Comparison of ENCODE assay signal across 11 cellular contexts in genomic region chr10:4725917-4726606, GRCh38.
A peak's percentile ranks its signal among the peaks of the same experiment; 100 is the strongest.
DNase-seq lines count a peak whose midpoint lies in the region; ATAC-seq, FAIRE-seq and TF ChIP-seq lines count a peak whose summit lies in the region.
"Had no signal": no experiment of that assay in that cellular context is flagged by ENCODE, and none has a peak within 500 bp of the region (broad histone marks: within the 10 kb centered on the region; RNA-seq: fewer than 3 reads in every experiment).

No MANE protein-coding gene starts in this region.

- H3K27me3 ChIP-seq in upper lobe of right lung: no peaks in the 10 kb centered on the region
- H3K27me3 ChIP-seq: uterus had no signal

- FAIRE-seq in endometrium (lab: Jason Lieb, UNC): peak; percentile 21
- no peak for FAIRE-seq in frontal cortex (lab: Jason Lieb, UNC)

- no peaks in the 10 kb centered on the region for H3K36me3 ChIP-seq in upper lobe of right lung
- H3K36me3 ChIP-seq: uterus had no signal

- H3K4me3 ChIP-seq in upper lobe of right lung: no peak overlapping the region
- H3K4me3 ChIP-seq: uterus had no signal

- TF ChIP-seq CTCF in omental fat pad (IDR thresholded peaks at IDR 0.05): no peak
- TF ChIP-seq CTCF in upper lobe of right lung (IDR thresholded peaks at IDR 0.05): no peak

- no peaks in the 10 kb centered on the region for H3K4me1 ChIP-seq in upper lobe of right lung
- H3K4me1 ChIP-seq: uterus had no signal

- peak; percentile 81 for ATAC-seq in omental fat pad (ENCODE audit: low FRiP score)
- ATAC-seq in upper lobe of right lung: no peak

- no peak overlapping the region for H3K27ac ChIP-seq in upper lobe of right lung

- intact Hi-C loops in posterior cingulate gyrus (cut with DNase I) (no loop called here), upper lobe of right lung (cut with DNase I) (no loop called here)

- H3K9me3 ChIP-seq in upper lobe of right lung: no peaks in the 10 kb centered on the region
- H3K9me3 ChIP-seq: uterus had no signal

- peak; percentile 69 for DNase-seq in DMS53 treated with DMSO at 0.1 percent for 48 hours (lab: John Stamatoyannopoulos, UW; ENCODE audit: unreplicated experiment)
- DNase-seq in NCI-H1048 (lab: John Stamatoyannopoulos, UW): peak; percentile 40
- no peak for DNase-seq in omental fat pad (ENCODE audit: low spot score)
- DNase-seq in stimulated activated CD4-positive, alpha-beta T cell treated with anti-CD3 and anti-CD28 coated beads, Interleukin-12 subunit alpha, Interleukin-12 subunit beta, amount 100 ng/mL, for 4 hours: no peak
- no peak for DNase-seq in posterior cingulate gyrus
- no peak for DNase-seq in frontal cortex (ENCODE audit: low spot score in 2 of 2)
- DNase-seq in upper lobe of right lung: no peak
- DNase-seq: activated gamma-delta T cell treated with Interleukin-2 at 50 U/mL for 16 hours; stimulated activated CD4-positive, alpha-beta T cell treated with anti-CD3 and anti-CD28 coated beads, Interleukin-15, amount 100 ng/mL, for 24 hours; uterus had no signal

Comparison
In these comparisons a context has a peak if more than half of its experiments do, and no peak if none do; other contexts are left out.
1. DNase-seq: peak in DMS53 treated with DMSO at 0.1 percent for 48 hours (single experiment) and NCI-H1048 (single experiment); none in omental fat pad (single experiment), stimulated activated CD4-positive, alpha-beta T cell treated with anti-CD3 and anti-CD28 coated beads, Interleukin-12 subunit alpha, Interleukin-12 subunit beta, amount 100 ng/mL, for 4 hours (single experiment), posterior cingulate gyrus (0 of 10), frontal cortex (0 of 2) and upper lobe of right lung (single experiment).